ENCODE assay signal across 17 cellular contexts in genomic region chr3:88986834-88987233, GRCh38.
DNase-seq lines count a peak whose midpoint lies in the region; ATAC-seq and TF ChIP-seq lines count a peak whose summit lies in the region.
"Had no signal": no experiment of that assay in that cellular context is flagged by ENCODE, and none has a peak within 500 bp of the region (broad histone marks: within the 10 kb centered on the region; RNA-seq: fewer than 3 reads in every experiment).

No MANE protein-coding gene starts in this region.

- no peaks in the 10 kb centered on the region for H3K79me2 ChIP-seq in GM23338 (replicated peaks; ENCODE audit: insufficient read depth)

- H3K9me3 Mint-ChIP-seq in GM23338: no peaks in the 10 kb centered on the region

- ATAC-seq in GM23338 (no peak), sciatic nerve (no peak)
- ATAC-seq: activated naive CD4-positive, alpha-beta T cell treated with anti-CD3 and anti-CD28 coated beads, Interleukin-2, amount 50 U/mL, for 72 hours; left lobe of liver; Right ventricle myocardium inferior had no signal

- no peaks in the 10 kb centered on the region for H4K20me1 ChIP-seq in GM23338 (replicated peaks; ENCODE audit: insufficient read depth)

- no peak overlapping the region for H3K4me3 Mint-ChIP-seq in GM23338

- H3K4me3 ChIP-seq in HFF-Myc (replicated peaks; ENCODE audit: low read depth, low read length) (no peak overlapping the region), fibroblast of pulmonary artery (replicated peaks; ENCODE audit: low read depth, low read length) (no peak overlapping the region), GM23338 (no peak overlapping the region)

- H3K27me3 Mint-ChIP-seq in GM23338 (ENCODE audit: insufficient read depth, low read depth, poor library complexity): no peaks in the 10 kb centered on the region

- DNase-seq in HFF-Myc (ENCODE audit: extremely low read depth, low read depth): peak; percentile 3
- peak; percentile 11 for DNase-seq in amniotic epithelial cell (ENCODE audit: low read depth)
- peak; percentile 31 for DNase-seq in fibroblast of pulmonary artery (ENCODE audit: low read depth)
- DNase-seq in NCI-H446 (lab: John Stamatoyannopoulos, UW): no peak
- no peak for DNase-seq in activated CD8-positive, alpha-beta memory T cell treated with anti-CD3 and anti-CD28 coated beads for 24 hours
- no peak for DNase-seq in GM23338 (ENCODE audit: low spot score)
- DNase-seq in sciatic nerve (ENCODE audit: low spot score): no peak
- DNase-seq: activated CD4-positive, CD25-positive, alpha-beta regulatory T cell treated with anti-CD3 and anti-CD28 coated beads, Interleukin-2, amount 50 U/mL, for 72 hours; activated T-cell treated with anti-CD3 and anti-CD28 coated beads for 4 hours; hippocampal formation; MM.1S; NCI-H2107; posterior cingulate gyrus; stimulated activated CD4-positive, alpha-beta T cell treated with anti-CD3 and anti-CD28 coated beads, Interleukin-15, amount 100 ng/mL, for 24 hours had no signal

- H3K36me3 ChIP-seq in GM23338 (ENCODE audit: insufficient read depth): no peaks in the 10 kb centered on the region

- H3K27ac ChIP-seq in GM23338 (ENCODE audit: low read depth): no peak overlapping the region

- H3F3A ChIP-seq in GM23338 (replicated peaks; ENCODE audit: low read depth): no peaks in the 10 kb centered on the region

- no peak overlapping the region for H3K4me2 ChIP-seq in GM23338

- peaks cover 6% of the 10 kb centered on the region; the same call in 1 of the 2 replicates for H3K9me2 ChIP-seq in GM23338 (ENCODE audit: insufficient read depth)

- no peaks in the 10 kb centered on the region for H3K4me1 Mint-ChIP-seq in GM23338

- no peaks in the 10 kb centered on the region for H3K4me1 ChIP-seq in GM23338 (ENCODE audit: insufficient read depth)

- TF ChIP-seq CTCF in HFF-Myc (IDR thresholded peaks at IDR 0.05; ENCODE audit: low read depth, low read length, missing control alignments): no peak
- TF ChIP-seq CTCF in fibroblast of pulmonary artery (IDR thresholded peaks at IDR 0.05; ENCODE audit: low read length, missing control alignments): no peak
- TF ChIP-seq CTCF in GM23338 (conservative IDR thresholded peaks at IDR 0.05; ENCODE audit: low read depth in 2 of 2): no peak

- intact Hi-C loops in sciatic nerve (cut with DNase I): no loop called here

- no peaks in the 10 kb centered on the region for H3K36me3 Mint-ChIP-seq in GM23338 (ENCODE audit: low read depth)
- H3K36me3 Mint-ChIP-seq: activated naive CD4-positive, alpha-beta T cell treated with anti-CD3 and anti-CD28 coated beads, Interleukin-2, amount 50 U/mL, for 72 hours had no signal

- H3K27ac Mint-ChIP-seq in GM23338: no peak overlapping the region
- H3K27ac Mint-ChIP-seq: activated naive CD4-positive, alpha-beta T cell treated with anti-CD3 and anti-CD28 coated beads, Interleukin-2, amount 50 U/mL, for 72 hours had no signal

- H2AFZ ChIP-seq in GM23338: no peak overlapping the region

- H3K27me3 ChIP-seq in GM23338 (ENCODE audit: insufficient read depth): no peaks in the 10 kb centered on the region

TF ChIP-seq in GM23338, 12 proteins besides CTCF, POLR2A, EP300 and RAD21 (continues in another document):
- TF ChIP-seq EZH2 (IDR thresholded peaks at IDR 0.05; ENCODE audit: low read depth, unreplicated experiment) (no peak), NANOG (IDR thresholded peaks at IDR 0.05; ENCODE audit: borderline replicate concordance) (no peak), EZH2phosphoT487 (IDR thresholded peaks at IDR 0.05; ENCODE audit: unreplicated experiment) (no peak), CREB1 (CRISPR knock-in tag; IDR thresholded peaks at IDR 0.05; ENCODE audit: low read depth) (no peak), ETS1 (IDR thresholded peaks at IDR 0.05) (no peak), ZNF331 (CRISPR knock-in tag; IDR thresholded peaks at IDR 0.05; ENCODE audit: low read depth) (no peak), STAT1 (IDR thresholded peaks at IDR 0.05; ENCODE audit: unreplicated experiment) (no peak), ZNF114 (CRISPR knock-in tag; IDR thresholded peaks at IDR 0.05) (no peak), POLR2AphosphoS5 (IDR thresholded peaks at IDR 0.05; ENCODE audit: low read depth) (no peak), JUNB (IDR thresholded peaks at IDR 0.05; ENCODE audit: unreplicated experiment) (no peak)
- TF ChIP-seq, protein P1, sequence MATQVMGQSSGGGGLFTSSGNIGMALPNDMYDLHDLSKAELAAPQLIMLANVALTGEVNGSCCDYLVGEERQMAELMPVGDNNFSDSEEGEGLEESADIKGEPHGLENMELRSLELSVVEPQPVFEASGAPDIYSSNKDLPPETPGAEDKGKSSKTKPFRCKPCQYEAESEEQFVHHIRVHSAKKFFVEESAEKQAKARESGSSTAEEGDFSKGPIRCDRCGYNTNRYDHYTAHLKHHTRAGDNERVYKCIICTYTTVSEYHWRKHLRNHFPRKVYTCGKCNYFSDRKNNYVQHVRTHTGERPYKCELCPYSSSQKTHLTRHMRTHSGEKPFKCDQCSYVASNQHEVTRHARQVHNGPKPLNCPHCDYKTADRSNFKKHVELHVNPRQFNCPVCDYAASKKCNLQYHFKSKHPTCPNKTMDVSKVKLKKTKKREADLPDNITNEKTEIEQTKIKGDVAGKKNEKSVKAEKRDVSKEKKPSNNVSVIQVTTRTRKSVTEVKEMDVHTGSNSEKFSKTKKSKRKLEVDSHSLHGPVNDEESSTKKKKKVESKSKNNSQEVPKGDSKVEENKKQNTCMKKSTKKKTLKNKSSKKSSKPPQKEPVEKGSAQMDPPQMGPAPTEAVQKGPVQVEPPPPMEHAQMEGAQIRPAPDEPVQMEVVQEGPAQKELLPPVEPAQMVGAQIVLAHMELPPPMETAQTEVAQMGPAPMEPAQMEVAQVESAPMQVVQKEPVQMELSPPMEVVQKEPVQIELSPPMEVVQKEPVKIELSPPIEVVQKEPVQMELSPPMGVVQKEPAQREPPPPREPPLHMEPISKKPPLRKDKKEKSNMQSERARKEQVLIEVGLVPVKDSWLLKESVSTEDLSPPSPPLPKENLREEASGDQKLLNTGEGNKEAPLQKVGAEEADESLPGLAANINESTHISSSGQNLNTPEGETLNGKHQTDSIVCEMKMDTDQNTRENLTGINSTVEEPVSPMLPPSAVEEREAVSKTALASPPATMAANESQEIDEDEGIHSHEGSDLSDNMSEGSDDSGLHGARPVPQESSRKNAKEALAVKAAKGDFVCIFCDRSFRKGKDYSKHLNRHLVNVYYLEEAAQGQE (IDR thresholded peaks at IDR 0.05; ENCODE audit: unreplicated experiment): no peak

Comparison
In these comparisons a context has a peak if more than half of its experiments do, and no peak if none do; other contexts are left out.
1. DNase-seq: peak in HFF-Myc (single experiment), amniotic epithelial cell (single experiment) and fibroblast of pulmonary artery (single experiment); none in NCI-H446 (0 of 2), activated CD8-positive, alpha-beta memory T cell treated with anti-CD3 and anti-CD28 coated beads for 24 hours (single experiment), GM23338 (single experiment) and sciatic nerve (single experiment).